ENCODE assay signal across 1 cellular context in the genomic region with DNA sequence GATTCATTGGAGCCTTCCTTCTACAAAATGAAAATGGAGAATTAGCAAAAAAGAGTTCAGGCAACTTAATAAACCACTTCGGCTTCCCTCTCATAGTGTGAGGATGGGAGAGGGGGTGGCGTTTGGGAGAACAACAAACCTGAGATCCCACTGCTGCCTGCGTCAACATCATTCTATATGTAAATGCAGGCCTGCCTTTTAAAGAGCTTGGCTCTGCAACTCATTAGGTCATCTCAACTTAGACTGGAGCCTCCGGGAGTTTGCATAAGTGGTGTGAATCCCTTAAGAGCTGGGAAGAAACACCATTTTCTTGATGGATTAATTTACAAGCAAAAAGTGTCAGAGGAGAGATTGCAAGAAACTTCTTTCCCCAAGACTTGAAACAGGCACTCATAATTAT.
TF ChIP-seq lines count a peak whose summit lies in the region.

No MANE protein-coding gene starts in this region.

TF ChIP-seq in GM23338, 12 proteins besides CTCF, POLR2A, EP300 and RAD21 (continued from another document):
- TF ChIP-seq, protein P1, sequence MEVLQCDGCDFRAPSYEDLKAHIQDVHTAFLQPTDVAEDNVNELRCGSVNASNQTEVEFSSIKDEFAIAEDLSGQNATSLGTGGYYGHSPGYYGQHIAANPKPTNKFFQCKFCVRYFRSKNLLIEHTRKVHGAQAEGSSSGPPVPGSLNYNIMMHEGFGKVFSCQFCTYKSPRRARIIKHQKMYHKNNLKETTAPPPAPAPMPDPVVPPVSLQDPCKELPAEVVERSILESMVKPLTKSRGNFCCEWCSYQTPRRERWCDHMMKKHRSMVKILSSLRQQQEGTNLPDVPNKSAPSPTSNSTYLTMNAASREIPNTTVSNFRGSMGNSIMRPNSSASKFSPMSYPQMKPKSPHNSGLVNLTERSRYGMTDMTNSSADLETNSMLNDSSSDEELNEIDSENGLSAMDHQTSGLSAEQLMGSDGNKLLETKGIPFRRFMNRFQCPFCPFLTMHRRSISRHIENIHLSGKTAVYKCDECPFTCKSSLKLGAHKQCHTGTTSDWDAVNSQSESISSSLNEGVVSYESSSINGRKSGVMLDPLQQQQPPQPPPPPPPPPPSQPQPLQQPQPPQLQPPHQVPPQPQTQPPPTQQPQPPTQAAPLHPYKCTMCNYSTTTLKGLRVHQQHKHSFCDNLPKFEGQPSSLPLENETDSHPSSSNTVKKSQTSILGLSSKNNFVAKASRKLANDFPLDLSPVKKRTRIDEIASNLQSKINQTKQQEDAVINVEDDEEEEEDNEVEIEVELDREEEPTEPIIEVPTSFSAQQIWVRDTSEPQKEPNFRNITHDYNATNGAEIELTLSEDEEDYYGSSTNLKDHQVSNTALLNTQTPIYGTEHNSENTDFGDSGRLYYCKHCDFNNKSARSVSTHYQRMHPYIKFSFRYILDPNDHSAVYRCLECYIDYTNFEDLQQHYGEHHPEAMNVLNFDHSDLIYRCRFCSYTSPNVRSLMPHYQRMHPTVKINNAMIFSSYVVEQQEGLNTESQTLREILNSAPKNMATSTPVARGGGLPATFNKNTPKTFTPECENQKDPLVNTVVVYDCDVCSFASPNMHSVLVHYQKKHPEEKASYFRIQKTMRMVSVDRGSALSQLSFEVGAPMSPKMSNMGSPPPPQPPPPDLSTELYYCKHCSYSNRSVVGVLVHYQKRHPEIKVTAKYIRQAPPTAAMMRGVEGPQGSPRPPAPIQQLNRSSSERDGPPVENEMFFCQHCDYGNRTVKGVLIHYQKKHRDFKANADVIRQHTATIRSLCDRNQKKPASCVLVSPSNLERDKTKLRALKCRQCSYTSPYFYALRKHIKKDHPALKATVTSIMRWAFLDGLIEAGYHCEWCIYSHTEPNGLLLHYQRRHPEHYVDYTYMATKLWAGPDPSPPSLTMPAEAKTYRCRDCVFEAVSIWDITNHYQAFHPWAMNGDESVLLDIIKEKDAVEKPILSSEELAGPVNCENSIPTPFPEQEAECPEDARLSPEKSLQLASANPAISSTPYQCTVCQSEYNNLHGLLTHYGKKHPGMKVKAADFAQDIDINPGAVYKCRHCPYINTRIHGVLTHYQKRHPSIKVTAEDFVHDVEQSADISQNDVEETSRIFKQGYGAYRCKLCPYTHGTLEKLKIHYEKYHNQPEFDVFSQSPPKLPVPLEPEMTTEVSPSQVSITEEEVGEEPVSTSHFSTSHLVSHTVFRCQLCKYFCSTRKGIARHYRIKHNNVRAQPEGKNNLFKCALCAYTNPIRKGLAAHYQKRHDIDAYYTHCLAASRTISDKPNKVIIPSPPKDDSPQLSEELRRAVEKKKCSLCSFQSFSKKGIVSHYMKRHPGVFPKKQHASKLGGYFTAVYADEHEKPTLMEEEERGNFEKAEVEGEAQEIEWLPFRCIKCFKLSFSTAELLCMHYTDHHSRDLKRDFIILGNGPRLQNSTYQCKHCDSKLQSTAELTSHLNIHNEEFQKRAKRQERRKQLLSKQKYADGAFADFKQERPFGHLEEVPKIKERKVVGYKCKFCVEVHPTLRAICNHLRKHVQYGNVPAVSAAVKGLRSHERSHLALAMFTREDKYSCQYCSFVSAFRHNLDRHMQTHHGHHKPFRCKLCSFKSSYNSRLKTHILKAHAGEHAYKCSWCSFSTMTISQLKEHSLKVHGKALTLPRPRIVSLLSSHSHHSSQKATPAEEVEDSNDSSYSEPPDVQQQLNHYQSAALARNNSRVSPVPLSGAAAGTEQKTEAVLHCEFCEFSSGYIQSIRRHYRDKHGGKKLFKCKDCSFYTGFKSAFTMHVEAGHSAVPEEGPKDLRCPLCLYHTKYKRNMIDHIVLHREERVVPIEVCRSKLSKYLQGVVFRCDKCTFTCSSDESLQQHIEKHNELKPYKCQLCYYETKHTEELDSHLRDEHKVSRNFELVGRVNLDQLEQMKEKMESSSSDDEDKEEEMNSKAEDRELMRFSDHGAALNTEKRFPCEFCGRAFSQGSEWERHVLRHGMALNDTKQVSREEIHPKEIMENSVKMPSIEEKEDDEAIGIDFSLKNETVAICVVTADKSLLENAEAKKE (CRISPR knock-in tag; IDR thresholded peaks at IDR 0.05): no peak
- no peak for TF ChIP-seq EZH2 (IDR thresholded peaks at IDR 0.05; ENCODE audit: low read depth, unreplicated experiment)
- no peak for TF ChIP-seq ZNF331 (CRISPR knock-in tag; IDR thresholded peaks at IDR 0.05; ENCODE audit: low read depth)
